ENCODE assay signal across 9 cellular contexts in genomic region chr1:159945483-159946241, GRCh38. TPM values are rescaled to one million over a fixed set of nuclear protein-coding genes. Genes with fewer than 3 reads are reported as not detected.
A peak's percentile ranks its signal among the peaks of the same experiment; 100 is the strongest.
DNase-seq lines count a peak whose midpoint lies in the region; ATAC-seq and TF ChIP-seq lines count a peak whose summit lies in the region.
"Had no signal": no experiment of that assay in that cellular context is flagged by ENCODE, and none has a peak within 500 bp of the region (broad histone marks: within the 10 kb centered on the region; RNA-seq: fewer than 3 reads in every experiment).

A gene with protein sequence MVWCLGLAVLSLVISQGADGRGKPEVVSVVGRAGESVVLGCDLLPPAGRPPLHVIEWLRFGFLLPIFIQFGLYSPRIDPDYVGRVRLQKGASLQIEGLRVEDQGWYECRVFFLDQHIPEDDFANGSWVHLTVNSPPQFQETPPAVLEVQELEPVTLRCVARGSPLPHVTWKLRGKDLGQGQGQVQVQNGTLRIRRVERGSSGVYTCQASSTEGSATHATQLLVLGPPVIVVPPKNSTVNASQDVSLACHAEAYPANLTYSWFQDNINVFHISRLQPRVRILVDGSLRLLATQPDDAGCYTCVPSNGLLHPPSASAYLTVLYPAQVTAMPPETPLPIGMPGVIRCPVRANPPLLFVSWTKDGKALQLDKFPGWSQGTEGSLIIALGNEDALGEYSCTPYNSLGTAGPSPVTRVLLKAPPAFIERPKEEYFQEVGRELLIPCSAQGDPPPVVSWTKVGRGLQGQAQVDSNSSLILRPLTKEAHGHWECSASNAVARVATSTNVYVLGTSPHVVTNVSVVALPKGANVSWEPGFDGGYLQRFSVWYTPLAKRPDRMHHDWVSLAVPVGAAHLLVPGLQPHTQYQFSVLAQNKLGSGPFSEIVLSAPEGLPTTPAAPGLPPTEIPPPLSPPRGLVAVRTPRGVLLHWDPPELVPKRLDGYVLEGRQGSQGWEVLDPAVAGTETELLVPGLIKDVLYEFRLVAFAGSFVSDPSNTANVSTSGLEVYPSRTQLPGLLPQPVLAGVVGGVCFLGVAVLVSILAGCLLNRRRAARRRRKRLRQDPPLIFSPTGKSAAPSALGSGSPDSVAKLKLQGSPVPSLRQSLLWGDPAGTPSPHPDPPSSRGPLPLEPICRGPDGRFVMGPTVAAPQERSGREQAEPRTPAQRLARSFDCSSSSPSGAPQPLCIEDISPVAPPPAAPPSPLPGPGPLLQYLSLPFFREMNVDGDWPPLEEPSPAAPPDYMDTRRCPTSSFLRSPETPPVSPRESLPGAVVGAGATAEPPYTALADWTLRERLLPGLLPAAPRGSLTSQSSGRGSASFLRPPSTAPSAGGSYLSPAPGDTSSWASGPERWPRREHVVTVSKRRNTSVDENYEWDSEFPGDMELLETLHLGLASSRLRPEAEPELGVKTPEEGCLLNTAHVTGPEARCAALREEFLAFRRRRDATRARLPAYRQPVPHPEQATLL (minus strand): TSS chr1:159945613. CDS start chr1:159943454, 2,159 bp downstream.

- H3K4me3 Mint-ChIP-seq in activated naive CD4-positive, alpha-beta T cell treated with anti-CD3 and anti-CD28 coated beads, Interleukin-2, amount 50 U/mL, for 24 hours, result peak within 1 kb of the TSS; percentile 71

- no peaks in the 10 kb centered on the region for H3K36me3 Mint-ChIP-seq in activated naive CD4-positive, alpha-beta T cell treated with anti-CD3 and anti-CD28 coated beads, Interleukin-2, amount 50 U/mL, for 24 hours

- H3K9me3 Mint-ChIP-seq in activated naive CD4-positive, alpha-beta T cell treated with anti-CD3 and anti-CD28 coated beads, Interleukin-2, amount 50 U/mL, for 24 hours, result no peaks in the 10 kb centered on the region

- no peak within 1 kb of the TSS for H3K27ac Mint-ChIP-seq in activated naive CD4-positive, alpha-beta T cell treated with anti-CD3 and anti-CD28 coated beads, Interleukin-2, amount 50 U/mL, for 24 hours

- no peak within 1 kb of the TSS for H3K4me3 ChIP-seq in GM12864 (ENCODE audit: low read depth, low read length)
- peak within 1 kb of the TSS; percentile 41 for H3K4me3 ChIP-seq in SJCRH30
- peak within 1 kb of the TSS; percentile 36 for H3K4me3 ChIP-seq in ovary
- peak within 1 kb of the TSS; percentile 77 for H3K4me3 ChIP-seq in thoracic aorta

- no peak for TF ChIP-seq POLR2A in ovary (IDR thresholded peaks at IDR 0.05)

- ATAC-seq in Right ventricle myocardium superior (ENCODE audit: poor library complexity) (peak; percentile 97), thoracic aorta (ENCODE audit: insufficient number of reproducible peaks, low FRiP score, low read depth) (no peak), GM19395 (IDR thresholded peaks at IDR 0.05; ENCODE audit: unreplicated experiment) (no peak)

- 1% methylated on average over 48 to 58 of the region's 58 CpGs for WGBS in ovary, 3 donors

- DNase-seq in GM12864 (ENCODE audit: low read depth), result no peak
- peak; percentile 40 for DNase-seq in KG1 (lab: John Stamatoyannopoulos, UW)
- DNase-seq in SJCRH30, result peak; percentile 79
- peak; percentile 89 for DNase-seq in Right ventricle myocardium superior
- DNase-seq in ovary, result peak; percentile 85 to 91 (median 90)
- DNase-seq in thoracic aorta (ENCODE audit: low spot score), result no peak

- TF ChIP-seq CTCF in GM12864 (IDR thresholded peaks at IDR 0.05; ENCODE audit: low read depth, low read length, missing control alignments) (peak; percentile 23), ovary (IDR thresholded peaks at IDR 0.05) (peak; percentile 45 to 76 (median 73)), thoracic aorta (IDR thresholded peaks at IDR 0.05) (peak; percentile 48)

- H3K4me1 ChIP-seq in SJCRH30, result no peaks in the 10 kb centered on the region
- no peaks in the 10 kb centered on the region for H3K4me1 ChIP-seq in ovary (ENCODE audit: insufficient read depth)
- peaks cover 10 to 14% of the 10 kb centered on the region in 2 donors for H3K4me1 ChIP-seq in thoracic aorta (ENCODE audit: control insufficient read depth in 1 of 2, low read depth in 2 of 2)

- H3K4me1 Mint-ChIP-seq in activated naive CD4-positive, alpha-beta T cell treated with anti-CD3 and anti-CD28 coated beads, Interleukin-2, amount 50 U/mL, for 24 hours, result peaks cover 9% of the 10 kb centered on the region

- H3K27ac ChIP-seq in SJCRH30 (no peak within 1 kb of the TSS), ovary (no peak within 1 kb of the TSS), thoracic aorta (no peak within 1 kb of the TSS)

- intact Hi-C loops in Right ventricle myocardium superior (cut with DNase I) (loop anchor here (5.0 kb wide), 1 partner anchor 148 kb away; no protein-coding TSS in a partner anchor), ovary (cut with DNase I) (loop anchor here in 1 of 4 donors (10.0 kb wide), 1 partner anchor 59 kb away; no protein-coding TSS in a partner anchor)

- H3K27me3 Mint-ChIP-seq in activated naive CD4-positive, alpha-beta T cell treated with anti-CD3 and anti-CD28 coated beads, Interleukin-2, amount 50 U/mL, for 24 hours, result peaks cover 22% of the 10 kb centered on the region

- H3K9me3 ChIP-seq in SJCRH30 (replicated peaks) (no peaks in the 10 kb centered on the region), ovary (no peaks in the 10 kb centered on the region), thoracic aorta (no peaks in the 10 kb centered on the region)

- TF ChIP-seq EP300 in ovary (IDR thresholded peaks at IDR 0.05), result no peak

- H3K27me3 ChIP-seq in SJCRH30, result peaks cover 19% of the 10 kb centered on the region
- H3K27me3 ChIP-seq in ovary, result no peaks in the 10 kb centered on the region
- no peaks in the 10 kb centered on the region for H3K27me3 ChIP-seq in thoracic aorta (replicated peaks; ENCODE audit: insufficient read depth)

- H3K36me3 ChIP-seq in SJCRH30, result no peaks in the 10 kb centered on the region
- H3K36me3 ChIP-seq in ovary, result no peaks in the 10 kb centered on the region
- no peaks in the 10 kb centered on the region for H3K36me3 ChIP-seq in thoracic aorta

RNA-seq across cellular contexts. Expression of the gene that starts here (rescaled TPM):
- 0.06 and 0.08 TPM in 2 replicates for total RNA-seq in SJCRH30 (2014; rRNA removed; shearing (Covaris generic))
- total RNA-seq in Right ventricle myocardium superior (0.30 TPM), ovary (10 to 100 TPM in 1 of 7 donors, 1 to 10 TPM in 5, under 1 TPM in 1; 0.83 to 14.0 (median 2.0) TPM), thoracic aorta (under 1 TPM in 1 of 2 donors, not detected in 1; 0.99 TPM)
- polyA plus RNA-seq in ovary, result under 1 TPM; 0.10 to 0.87 TPM
- total RNA-seq: mononuclear cell had no signal

Comparison
In these comparisons a context has a peak if more than half of its experiments do, and no peak if none do; other contexts are left out.
1. Peak in DNase-seq and H3K4me3 ChIP-seq in SJCRH30; RNA of the gene not detected or under 1 TPM.
2. Peak in DNase-seq and ATAC-seq in Right ventricle myocardium superior; RNA of the gene not detected or under 1 TPM.
3. DNase-seq: peak in KG1 (single experiment) and ovary (5 of 5); none in GM12864 (single experiment) and thoracic aorta (single experiment).
4. CTCF ChIP-seq: peak in every context shown above with its lines; median percentile 73 in ovary; 48 in thoracic aorta; 23 in GM12864.